Comparison of ENCODE assay signal across 30 cellular contexts in genomic region chr22:41579297-41579996, GRCh38. TPM values are rescaled to one million over a fixed set of nuclear protein-coding genes. Genes with fewer than 3 reads are reported as not detected.
"Had no signal": no experiment of that assay in that cellular context is flagged by ENCODE, and none has a peak within 500 bp of the region (broad histone marks: within the 10 kb centered on the region; RNA-seq: fewer than 3 reads in every experiment).

No MANE protein-coding gene starts in this region.

- H3K9ac ChIP-seq: KMS-11 had no signal

- DNase-seq: activated B cell treated with CpG ODN at 0.5 μM for 24 hours; activated CD4-positive, alpha-beta memory T cell treated with anti-CD3 and anti-CD28 coated beads for 36 hours; activated CD4-positive, alpha-beta T cell treated with anti-CD3 and anti-CD28 coated beads, Interleukin-2, amount 10 ng/mL, durations not matched to agents 7 days and 5 days; activated CD8-positive, alpha-beta memory T cell treated with anti-CD3 and anti-CD28 coated beads for 24 hours; activated gamma-delta T cell; activated naive CD4-positive, alpha-beta T cell treated with anti-CD3 and anti-CD28 coated beads for 36 hours; activated T-cell treated with anti-CD3 and anti-CD28 coated beads for 4 hours; activated T-cell treated with anti-CD3 and anti-CD28 coated beads, Interleukin-2, amount 50 U/mL, for 48 hours; aorta; NCI-H1092; NCI-H1417; NCI-H1930; NCI-H2107; NCI-H2171 treated with DMSO at 0.1 percent for 48 hours; NCI-H226; NCI-H510A; NCI-H526 treated with DMSO at 0.1 percent for 48 hours; NCI-H82; NK-92 treated with Interleukin-12 subunit alpha and Interleukin-12 subunit beta, amount 100 ng/mL, for 24 hours; Peyer's patch; SIG-M5; T-helper 17 cell; T-helper 9 cell had no signal

- H3K27me3 Mint-ChIP-seq: activated B cell treated with CpG ODN at 0.5 μM for 24 hours; activated CD4-positive, alpha-beta memory T cell treated with anti-CD3 and anti-CD28 coated beads for 36 hours; activated CD4-positive, alpha-beta T cell treated with anti-CD3 and anti-CD28 coated beads, Interleukin-2, amount 10 ng/mL, durations not matched to agents 7 days and 5 days; activated naive CD8-positive, alpha-beta T cell; activated T-helper 17 cell treated with anti-CD3 and anti-CD28 coated beads, Interleukin-2, amount 50 U/mL, for 72 hours; central memory CD8-positive, alpha-beta T cell; T-helper 17 cell had no signal

- H3K4me3 ChIP-seq: Peyer's patch had no signal

- H3K27me3 ChIP-seq: Peyer's patch had no signal

- H3K9me3 ChIP-seq: Peyer's patch had no signal

- H3K4me2 ChIP-seq: KMS-11 had no signal

- ATAC-seq: activated T-helper 17 cell treated with anti-CD3 and anti-CD28 coated beads, Interleukin-2, amount 50 U/mL, for 72 hours; T-helper 17 cell had no signal

- H3K27ac ChIP-seq: KMS-11, Peyer's patch had no signal

- H3K4me1 ChIP-seq: Peyer's patch had no signal

- H3K9me3 Mint-ChIP-seq: activated B cell treated with CpG ODN at 0.5 μM for 24 hours; activated CD4-positive, alpha-beta memory T cell treated with anti-CD3 and anti-CD28 coated beads for 36 hours; activated CD4-positive, alpha-beta T cell treated with anti-CD3 and anti-CD28 coated beads, Interleukin-2, amount 10 ng/mL, durations not matched to agents 7 days and 5 days; activated naive CD4-positive, alpha-beta T cell treated with anti-CD3 and anti-CD28 coated beads for 36 hours; activated T-helper 17 cell treated with anti-CD3 and anti-CD28 coated beads, Interleukin-2, amount 50 U/mL, for 72 hours; central memory CD8-positive, alpha-beta T cell had no signal

- H3K27ac Mint-ChIP-seq: activated B cell treated with CpG ODN at 0.5 μM for 24 hours; activated CD4-positive, alpha-beta memory T cell treated with anti-CD3 and anti-CD28 coated beads for 36 hours; activated naive CD4-positive, alpha-beta T cell treated with anti-CD3 and anti-CD28 coated beads for 36 hours; activated naive CD8-positive, alpha-beta T cell; activated T-helper 17 cell treated with anti-CD3 and anti-CD28 coated beads, Interleukin-2, amount 50 U/mL, for 72 hours had no signal

- FAIRE-seq: bronchial epithelial cell, TTC549 had no signal

- H3K4me3 Mint-ChIP-seq: activated B cell treated with CpG ODN at 0.5 μM for 24 hours; activated CD4-positive, alpha-beta memory T cell treated with anti-CD3 and anti-CD28 coated beads for 36 hours; activated CD4-positive, alpha-beta T cell treated with anti-CD3 and anti-CD28 coated beads, Interleukin-2, amount 10 ng/mL, durations not matched to agents 7 days and 5 days; activated naive CD4-positive, alpha-beta T cell treated with anti-CD3 and anti-CD28 coated beads for 36 hours; activated naive CD8-positive, alpha-beta T cell; activated T-helper 17 cell treated with anti-CD3 and anti-CD28 coated beads, Interleukin-2, amount 50 U/mL, for 72 hours; central memory CD8-positive, alpha-beta T cell; T-helper 17 cell had no signal

- H3K4me1 Mint-ChIP-seq: activated B cell treated with CpG ODN at 0.5 μM for 24 hours had no signal

RNA-seq across cellular contexts. Expression of gene CSDC2, which starts 18.6 kb away (rescaled TPM):
- total RNA-seq: activated B cell treated with CpG ODN at 0.5 μM for 24 hours; activated CD4-positive, alpha-beta memory T cell treated with anti-CD3 and anti-CD28 coated beads for 36 hours; activated CD4-positive, alpha-beta T cell treated with anti-CD3 and anti-CD28 coated beads, Interleukin-2, amount 10 ng/mL, durations not matched to agents 7 days and 5 days; activated naive CD4-positive, alpha-beta T cell treated with anti-CD3 and anti-CD28 coated beads for 36 hours; activated T-helper 17 cell treated with anti-CD3 and anti-CD28 coated beads, Interleukin-2, amount 50 U/mL, for 72 hours; MCF 10A; T-helper 17 cell had no signal
